ENCODE assay signal across 21 cellular contexts in genomic region chr6:37934276-37934675, GRCh38.
"Had no signal": no experiment of that assay in that cellular context is flagged by ENCODE, and none has a peak within 500 bp of the region (broad histone marks: within the 10 kb centered on the region; RNA-seq: fewer than 3 reads in every experiment).

No MANE protein-coding gene starts in this region.

- H3K4me3 ChIP-seq: breast epithelium, neural progenitor cell, right atrium auricular region, transverse colon, vagina had no signal

- H3K27me3 ChIP-seq: breast epithelium, neural progenitor cell, right atrium auricular region, transverse colon, vagina had no signal

- DNase-seq: activated CD4-positive, alpha-beta memory T cell treated with anti-CD3 and anti-CD28 coated beads, Interleukin-2, amount 10 ng/mL, durations not matched to agents 7 days and 5 days; activated CD4-positive, alpha-beta T cell treated with anti-CD3 and anti-CD28 coated beads for 48 hours; activated CD4-positive, CD25-positive, alpha-beta regulatory T cell; activated naive CD4-positive, alpha-beta T cell treated with anti-CD3 and anti-CD28 coated beads, Interleukin-2, amount 10 ng/mL, durations not matched to agents 7 days and 5 days; activated naive CD8-positive, alpha-beta T cell treated with anti-CD3 and anti-CD28 coated beads, Interleukin-2, amount 50 U/mL, for 24 hours; activated T-cell treated with anti-CD3 and anti-CD28 coated beads, Interleukin-2, amount 50 U/mL, for 24 hours; aorta; dermis blood vessel endothelial cell; effector memory CD8-positive, alpha-beta T cell; naive thymus-derived CD4-positive, alpha-beta T cell; stimulated activated CD4-positive, alpha-beta T cell treated with anti-CD3 and anti-CD28 coated beads, Interleukin-12 subunit alpha, Interleukin-12 subunit beta, amount 100 ng/mL, for 4 hours; stimulated activated CD4-positive, alpha-beta T cell treated with anti-CD3 and anti-CD28 coated beads, Interleukin-1b, Interleukin-23, amount 100 ng/mL, for 48 hours; stimulated activated CD8-positive, alpha-beta memory T cell treated with anti-CD3 and anti-CD28 coated beads, Interleukin-4, amount 100 ng/mL, for 48 hours; stimulated activated naive CD4-positive, alpha-beta T cell treated with Interleukin-2 at 50 U/mL for 16 hours; T-helper 1 cell; T-helper 9 cell; transverse colon had no signal

- H3K36me3 ChIP-seq: breast epithelium, neural progenitor cell, right atrium auricular region, transverse colon, vagina had no signal

- H3K9me3 ChIP-seq: breast epithelium, right atrium auricular region, transverse colon, vagina had no signal

- ATAC-seq: activated naive CD8-positive, alpha-beta T cell treated with anti-CD3 and anti-CD28 coated beads, Interleukin-2, amount 50 U/mL, for 24 hours; effector memory CD8-positive, alpha-beta T cell; naive thymus-derived CD4-positive, alpha-beta T cell had no signal

- H3K4me1 ChIP-seq: breast epithelium had no signal

- H3K27ac ChIP-seq: breast epithelium, neural progenitor cell, right atrium auricular region, transverse colon, vagina had no signal
